1 cellular context compared by ENCODE assay signal in genomic region chr22:38317995-38318715, GRCh38.
TF ChIP-seq lines count a peak whose summit lies in the region.

No MANE protein-coding gene starts in this region.

TF ChIP-seq in K562, 482 proteins besides CTCF, POLR2A, EP300 and RAD21 (continued from another document and continues in another):
- no peak for TF ChIP-seq PREB (CRISPR knock-in tag; IDR thresholded peaks at IDR 0.05)
- TF ChIP-seq ZNF395 (CRISPR knock-in tag; IDR thresholded peaks at IDR 0.05) = peak; percentile 24; the same call in 1 of the 2 replicates
- TF ChIP-seq NCOR1 (IDR thresholded peaks at IDR 0.05) = no peak
- no peak for TF ChIP-seq PURB (CRISPR knock-in tag; IDR thresholded peaks at IDR 0.05; ENCODE audit: low read depth)
- TF ChIP-seq CUX1 (CRISPR knock-in tag; IDR thresholded peaks at IDR 0.05) = no peak
- TF ChIP-seq U2AF2 (optimal IDR thresholded peaks at IDR 0.05; ENCODE audit: low read depth, low read length) = no peak
- no peak for TF ChIP-seq SPI1 (IDR thresholded peaks at IDR 0.05; ENCODE audit: borderline replicate concordance, low read depth, low read length)
- TF ChIP-seq RBFOX2 (IDR thresholded peaks at IDR 0.05; ENCODE audit: low read depth, low read length) = peak; percentile 61
- no peak for TF ChIP-seq RREB1 (CRISPR knock-in tag; IDR thresholded peaks at IDR 0.05)
- no peak for TF ChIP-seq RBM14 (IDR thresholded peaks at IDR 0.05; ENCODE audit: borderline replicate concordance, insufficient read depth, low read depth, low read length)
- no peak for TF ChIP-seq NCOA2 (IDR thresholded peaks at IDR 0.05; ENCODE audit: partially characterized antibody in 2 of 2)
- no peak for TF ChIP-seq NUFIP1 (IDR thresholded peaks at IDR 0.05; ENCODE audit: partially characterized antibody)
- no peak for TF ChIP-seq YBX1 (IDR thresholded peaks at IDR 0.05)
- TF ChIP-seq TFAM (CRISPR knock-in tag; conservative IDR thresholded peaks at IDR 0.05) = no peak
- TF ChIP-seq MEIS2 (IDR thresholded peaks at IDR 0.05; ENCODE audit: partially characterized antibody) = no peak
- no peak for TF ChIP-seq SNAPC5 (CRISPR knock-in tag; IDR thresholded peaks at IDR 0.05)
- peak; percentile 93 for TF ChIP-seq L3MBTL2 (IDR thresholded peaks at IDR 0.05)
- peak; percentile 34; the same call in 1 of the 2 replicates for TF ChIP-seq DPF2 (IDR thresholded peaks at IDR 0.05)
- no peak for TF ChIP-seq GTF2B (IDR thresholded peaks at IDR 0.05; ENCODE audit: extremely low read depth, insufficient read length)
- no peak for TF ChIP-seq ZNF79 (CRISPR knock-in tag; IDR thresholded peaks at IDR 0.05; ENCODE audit: low read depth)
- TF ChIP-seq PBX2 (CRISPR knock-in tag; IDR thresholded peaks at IDR 0.05; ENCODE audit: low read depth) = no peak
- TF ChIP-seq PBX2 (tag; conservative IDR thresholded peaks at IDR 0.05; ENCODE audit: low read depth) = no peak
- peak; percentile 32; the same call in 1 of the 2 replicates for TF ChIP-seq SP1 (CRISPR knock-in tag; IDR thresholded peaks at IDR 0.05)
- TF ChIP-seq FOXP1 (CRISPR knock-in tag; IDR thresholded peaks at IDR 0.05) = no peak
- TF ChIP-seq CREB3 (tag; conservative IDR thresholded peaks at IDR 0.05; ENCODE audit: low read depth) = 0 out of 2 replicates have a peak, but pooled peaks have one; percentile 61
- TF ChIP-seq TCF7 (IDR thresholded peaks at IDR 0.05; ENCODE audit: borderline replicate concordance) = no peak
- no peak for TF ChIP-seq ATF3 (IDR thresholded peaks at IDR 0.05)
- no peak for TF ChIP-seq ATF3 (CRISPR knock-in tag; conservative IDR thresholded peaks at IDR 0.05)
- no peak for TF ChIP-seq ZNF76 (CRISPR knock-in tag; IDR thresholded peaks at IDR 0.05; ENCODE audit: borderline replicate concordance)
- TF ChIP-seq ARID3B (CRISPR knock-in tag; IDR thresholded peaks at IDR 0.05; ENCODE audit: borderline replicate concordance) = no peak
- TF ChIP-seq ZNF316 (IDR thresholded peaks at IDR 0.05) = no peak
- TF ChIP-seq CBX3 (IDR thresholded peaks at IDR 0.05; ENCODE audit: borderline replicate concordance in 1 of 2, low read length in 2 of 2) = 0 out of 3 replicates have a peak, but pooled peaks of 1 of the 2 experiments have one; percentile 26
- no peak; the same call in 1 of the 2 replicates for TF ChIP-seq KAT7 (CRISPR knock-in tag; IDR thresholded peaks at IDR 0.05; ENCODE audit: borderline replicate concordance)
- no peak for TF ChIP-seq ERF (CRISPR knock-in tag; IDR thresholded peaks at IDR 0.05)
- TF ChIP-seq NEUROD1 (IDR thresholded peaks at IDR 0.05; ENCODE audit: borderline replicate concordance, low read depth, low read length, partially characterized antibody) = peak; percentile 16
- no peak for TF ChIP-seq ZNF551 (CRISPR knock-in tag; IDR thresholded peaks at IDR 0.05)
- TF ChIP-seq KDM2B (CRISPR knock-in tag; IDR thresholded peaks at IDR 0.05) = no peak
- no peak for TF ChIP-seq MXD1 (CRISPR knock-in tag; IDR thresholded peaks at IDR 0.05; ENCODE audit: borderline replicate concordance, poor library complexity, severe bottlenecking)
- no peak for TF ChIP-seq ZNF217 (CRISPR knock-in tag; IDR thresholded peaks at IDR 0.05)
- peak; percentile 35; the same call in 1 of the 2 replicates for TF ChIP-seq ATF7 (IDR thresholded peaks at IDR 0.05)
